In genomic region chr4:126192506-126192905, GRCh38 we compare ENCODE assay signal across 37 cellular contexts.
"Had no signal": no experiment of that assay in that cellular context is flagged by ENCODE, and none has a peak within 500 bp of the region (broad histone marks: within the 10 kb centered on the region; RNA-seq: fewer than 3 reads in every experiment).

No MANE protein-coding gene starts in this region.

- H3K9me3 ChIP-seq: MG63 had no signal

- H3K4me3 Mint-ChIP-seq: activated B cell treated with CpG ODN at 0.5 μM for 24 hours; activated CD4-positive, alpha-beta memory T cell treated with anti-CD3 and anti-CD28 coated beads for 36 hours; activated naive CD4-positive, alpha-beta T cell treated with anti-CD3 and anti-CD28 coated beads, Interleukin-2, amount 10 ng/mL, durations not matched to agents 7 days and 5 days; activated naive CD8-positive, alpha-beta T cell treated with anti-CD3 and anti-CD28 coated beads for 36 hours; activated T-cell treated with anti-CD3 and anti-CD28 coated beads, Interleukin-2, amount 50 U/mL, for 4 hours; activated T-helper 1 cell treated with anti-CD3 and anti-CD28 coated beads, Interleukin-12 subunit alpha, Interleukin-12 subunit beta, Interleukin-2, Interleukin-4 antibody, amounts not matched to agents 30 ng/mL and 10 ng/mL and 1 ng/mL, durations not matched to agents 14 hours and 24 hours and 36 hours had no signal

- ATAC-seq: activated T-cell treated with anti-CD3 and anti-CD28 coated beads, Interleukin-2, amount 50 U/mL, for 4 hours had no signal

- H3K36me3 ChIP-seq: brain microvascular endothelial cell, MG63 had no signal

- H3K4me1 Mint-ChIP-seq: activated B cell treated with CpG ODN at 0.5 μM for 24 hours; activated naive CD4-positive, alpha-beta T cell treated with anti-CD3 and anti-CD28 coated beads, Interleukin-2, amount 10 ng/mL, durations not matched to agents 7 days and 5 days; activated naive CD8-positive, alpha-beta T cell treated with anti-CD3 and anti-CD28 coated beads for 36 hours had no signal

- DNase-seq: activated B cell treated with CpG ODN at 0.5 μM for 24 hours; activated CD4-positive, alpha-beta memory T cell treated with anti-CD3 and anti-CD28 coated beads for 36 hours; activated CD4-positive, alpha-beta T cell treated with anti-CD3 and anti-CD28 coated beads for 4 hours; activated CD4-positive, alpha-beta T cell treated with anti-CD3 and anti-CD28 coated beads, Interleukin-2, amount 50 U/mL, for 1 hour; activated CD4-positive, CD25-positive, alpha-beta regulatory T cell treated with anti-CD3 and anti-CD28 coated beads, Interleukin-2, amount 50 U/mL, for 72 hours; activated CD8-positive, alpha-beta memory T cell treated with anti-CD3 and anti-CD28 coated beads, Interleukin-2, amount 50 U/mL, for 4 hours; activated gamma-delta T cell treated with Interleukin-2 at 50 U/mL for 16 hours; activated naive CD4-positive, alpha-beta T cell treated with anti-CD3 and anti-CD28 coated beads, Interleukin-2, amount 10 ng/mL, durations not matched to agents 7 days and 5 days; activated naive CD8-positive, alpha-beta T cell treated with anti-CD3 and anti-CD28 coated beads for 36 hours; activated T-cell treated with anti-CD3 and anti-CD28 coated beads for 4 hours; activated T-cell treated with anti-CD3 and anti-CD28 coated beads, Interleukin-2, amount 50 U/mL, for 4 hours; amniotic stem cell; aorta; brain microvascular endothelial cell; central memory CD4-positive, alpha-beta T cell; Kasumi-1; KG1; MG63; NCI-H1048; NCI-H1105 treated with DMSO at 0.1 percent for 48 hours; NCI-H1436; NCI-H1694 treated with DMSO at 0.1 percent for 48 hours; NCI-H2029; NCI-H510A; NCI-H526; NCI-H748 treated with DMSO at 0.1 percent for 48 hours; NK-92 treated with Interleukin-12 subunit alpha and Interleukin-12 subunit beta, amount 100 ng/mL, for 24 hours; PC-9; Right ventricle myocardium superior; SW 1271; T-helper 1 cell; T-helper 2 cell; T-helper 9 cell had no signal

- H3K36me3 Mint-ChIP-seq: activated CD4-positive, alpha-beta memory T cell treated with anti-CD3 and anti-CD28 coated beads for 36 hours; activated naive CD4-positive, alpha-beta T cell treated with anti-CD3 and anti-CD28 coated beads, Interleukin-2, amount 10 ng/mL, durations not matched to agents 7 days and 5 days; activated naive CD8-positive, alpha-beta T cell treated with anti-CD3 and anti-CD28 coated beads for 36 hours had no signal

- H2AFZ ChIP-seq: PC-9 had no signal

- H3K27me3 Mint-ChIP-seq: activated B cell treated with CpG ODN at 0.5 μM for 24 hours; activated CD4-positive, alpha-beta memory T cell treated with anti-CD3 and anti-CD28 coated beads for 36 hours; activated naive CD4-positive, alpha-beta T cell treated with anti-CD3 and anti-CD28 coated beads, Interleukin-2, amount 10 ng/mL, durations not matched to agents 7 days and 5 days; activated naive CD8-positive, alpha-beta T cell treated with anti-CD3 and anti-CD28 coated beads for 36 hours had no signal

- H3K4me3 ChIP-seq: MG63, PC-9 had no signal

- H3K27me3 ChIP-seq: brain microvascular endothelial cell, MG63 had no signal

- H3K4me2 ChIP-seq: PC-9 had no signal

- H3K27ac Mint-ChIP-seq: activated B cell treated with CpG ODN at 0.5 μM for 24 hours; activated CD4-positive, alpha-beta memory T cell treated with anti-CD3 and anti-CD28 coated beads for 36 hours; activated naive CD4-positive, alpha-beta T cell treated with anti-CD3 and anti-CD28 coated beads, Interleukin-2, amount 10 ng/mL, durations not matched to agents 7 days and 5 days; activated naive CD8-positive, alpha-beta T cell treated with anti-CD3 and anti-CD28 coated beads for 36 hours; activated T-helper 1 cell treated with anti-CD3 and anti-CD28 coated beads, Interleukin-12 subunit alpha, Interleukin-12 subunit beta, Interleukin-2, Interleukin-4 antibody, amounts not matched to agents 30 ng/mL and 10 ng/mL and 1 ng/mL, durations not matched to agents 14 hours and 24 hours and 36 hours had no signal

- H3K27ac ChIP-seq: brain microvascular endothelial cell, PC-9, RWPE1, VCaP had no signal

- FAIRE-seq: RCC 7860 had no signal
